ENCODE assay signal across 1 cellular context in the genomic region with DNA sequence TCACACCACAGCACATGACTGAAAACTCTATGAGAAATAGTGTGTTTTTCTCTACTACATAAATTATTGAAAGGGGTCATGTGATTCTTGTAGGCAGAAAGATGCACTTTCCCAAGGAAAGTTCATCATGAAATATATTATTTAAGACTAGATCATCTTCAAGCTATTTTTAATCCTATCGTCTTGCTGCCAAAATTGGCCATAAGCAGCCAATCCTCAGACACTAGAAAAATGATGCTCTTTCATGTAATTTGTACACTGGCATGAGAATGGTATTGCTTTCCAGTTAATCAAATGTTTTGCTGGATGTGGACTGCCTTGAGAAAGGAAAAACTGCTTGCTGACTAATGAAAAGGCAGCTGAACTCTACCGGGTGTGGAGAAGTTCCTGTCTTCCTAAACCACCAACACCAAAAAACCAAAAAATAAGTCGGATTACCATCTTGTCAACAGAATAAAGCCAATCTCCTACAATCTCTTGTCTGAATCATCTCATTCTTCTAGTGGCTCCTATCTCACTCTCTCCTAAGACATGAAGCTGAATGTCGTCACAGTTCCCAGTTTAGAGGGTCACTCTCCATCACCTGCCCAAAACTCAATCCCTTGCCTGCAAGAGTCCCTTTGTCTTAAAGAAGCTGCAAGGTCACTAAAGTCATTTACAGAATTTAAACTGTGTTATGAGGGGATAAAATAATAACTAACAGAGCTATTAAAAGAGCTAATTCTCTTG.
TF ChIP-seq lines count a peak whose summit lies in the region.

No MANE protein-coding gene starts in this region.

TF ChIP-seq in K562, 482 proteins besides CTCF, POLR2A, EP300 and RAD21:
- no peak for TF ChIP-seq ZNF507 (tag; conservative IDR thresholded peaks at IDR 0.05)
- TF ChIP-seq PHF8 (IDR thresholded peaks at IDR 0.05; ENCODE audit: borderline replicate concordance, low read length) = no peak
- TF ChIP-seq TFE3 (CRISPR knock-in tag; IDR thresholded peaks at IDR 0.05) = peak; percentile 15; the same call in 1 of the 2 replicates
